1 cellular context compared by ENCODE assay signal in genomic region chr17:33370384-33370783, GRCh38.
A peak's percentile ranks its signal among the peaks of the same experiment; 100 is the strongest.
TF ChIP-seq lines count a peak whose summit lies in the region.

No MANE protein-coding gene starts in this region.

TF ChIP-seq in H1, 55 proteins besides CTCF, POLR2A, EP300 and RAD21:
- TF ChIP-seq TEAD4 (IDR thresholded peaks at IDR 0.05; ENCODE audit: low read depth, low read length) (peak; percentile 56; the same call in 1 of the 2 replicates), TAF1 (IDR thresholded peaks at IDR 0.05; ENCODE audit: low read depth, low read length) (no peak), CEBPB (IDR thresholded peaks at IDR 0.05; ENCODE audit: low read depth, low read length) (peak; percentile 48; the same call in 1 of the 2 replicates), SP2 (IDR thresholded peaks at IDR 0.05; ENCODE audit: low read length) (no peak)
